ENCODE assay signal across 10 cellular contexts in the genomic region with DNA sequence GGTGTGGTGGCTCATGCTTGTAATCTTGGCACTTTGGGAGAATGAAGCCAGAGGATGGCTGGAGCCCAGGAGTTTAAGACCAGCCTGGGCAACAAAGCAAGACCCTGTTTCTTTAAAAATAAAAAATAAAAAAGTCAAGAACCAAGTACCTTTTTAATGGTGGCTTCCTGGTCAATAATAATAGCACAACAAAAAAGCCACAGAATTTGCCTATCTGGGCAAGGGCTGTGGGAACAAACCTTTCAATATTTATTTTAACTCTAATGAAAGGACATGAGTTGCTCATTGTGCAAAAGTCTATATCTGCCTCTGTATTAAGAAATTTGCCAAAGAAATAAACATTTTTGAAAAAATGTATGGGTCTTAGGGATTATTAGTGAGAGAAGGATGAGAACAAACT. TPM values are rescaled to one million over a fixed set of nuclear protein-coding genes. Genes with fewer than 3 reads are reported as not detected.
DNase-seq lines count a peak whose midpoint lies in the region; ATAC-seq and TF ChIP-seq lines count a peak whose summit lies in the region.
"Had no signal": no experiment of that assay in that cellular context is flagged by ENCODE, and none has a peak within 500 bp of the region (broad histone marks: within the 10 kb centered on the region; RNA-seq: fewer than 3 reads in every experiment).

No MANE protein-coding gene starts in this region.

- DNase-seq in activated CD4-positive, alpha-beta T cell treated with anti-CD3 and anti-CD28 coated beads, Interleukin-2, amount 10 ng/mL, durations not matched to agents 7 days and 5 days = no peak
- no peak for DNase-seq in activated CD4-positive, alpha-beta T cell treated with anti-CD3 and anti-CD28 coated beads for 48 hours
- no peak for DNase-seq in foreskin fibroblast
- no peak for DNase-seq in stimulated activated naive CD8-positive, alpha-beta T cell treated with anti-CD3 and anti-CD28 coated beads, Interleukin-15, amount 100 ng/mL, for 72 hours
- DNase-seq in T-helper 9 cell = no peak
- DNase-seq: activated CD4-positive, CD25-positive, alpha-beta regulatory T cell; NCI-H1048 had no signal

- TF ChIP-seq CTCF in WI38 (IDR thresholded peaks at IDR 0.05; ENCODE audit: low read depth, low read length) = no peak
- no peak for TF ChIP-seq CTCF in foreskin fibroblast (IDR thresholded peaks at IDR 0.05; ENCODE audit: low read depth, low read length)

- POLR2A ChIA-PET in activated CD4-positive, alpha-beta T cell treated with anti-CD3 and anti-CD28 coated beads, Interleukin-2, amount 10 ng/mL, durations not matched to agents 7 days and 5 days (lab: Charles Lee) = no interaction called here

- no peak for ATAC-seq in stimulated activated naive CD8-positive, alpha-beta T cell treated with anti-CD3 and anti-CD28 coated beads, Interleukin-15, amount 100 ng/mL, for 72 hours
- no peak for ATAC-seq in GM21367 (IDR thresholded peaks at IDR 0.05; ENCODE audit: unreplicated experiment)
- no peak for ATAC-seq in GM19397 (IDR thresholded peaks at IDR 0.05; ENCODE audit: unreplicated experiment)

- H3K9me3 Mint-ChIP-seq in activated CD4-positive, alpha-beta T cell treated with anti-CD3 and anti-CD28 coated beads, Interleukin-2, amount 10 ng/mL, durations not matched to agents 7 days and 5 days = no peaks in the 10 kb centered on the region
- no peaks in the 10 kb centered on the region for H3K9me3 Mint-ChIP-seq in stimulated activated naive CD8-positive, alpha-beta T cell treated with anti-CD3 and anti-CD28 coated beads, Interleukin-15, amount 100 ng/mL, for 72 hours

- H3K4me1 Mint-ChIP-seq in activated CD4-positive, alpha-beta T cell treated with anti-CD3 and anti-CD28 coated beads, Interleukin-2, amount 10 ng/mL, durations not matched to agents 7 days and 5 days = peaks cover 62% of the 10 kb centered on the region
- peaks cover 85% of the 10 kb centered on the region for H3K4me1 Mint-ChIP-seq in stimulated activated naive CD8-positive, alpha-beta T cell treated with anti-CD3 and anti-CD28 coated beads, Interleukin-15, amount 100 ng/mL, for 72 hours

- H3K36me3 Mint-ChIP-seq in activated CD4-positive, alpha-beta T cell treated with anti-CD3 and anti-CD28 coated beads, Interleukin-2, amount 10 ng/mL, durations not matched to agents 7 days and 5 days (ENCODE audit: low read depth) = peaks cover 27% of the 10 kb centered on the region

- no peaks in the 10 kb centered on the region for H3K27me3 Mint-ChIP-seq in activated CD4-positive, alpha-beta T cell treated with anti-CD3 and anti-CD28 coated beads, Interleukin-2, amount 10 ng/mL, durations not matched to agents 7 days and 5 days
- no peaks in the 10 kb centered on the region for H3K27me3 Mint-ChIP-seq in stimulated activated naive CD8-positive, alpha-beta T cell treated with anti-CD3 and anti-CD28 coated beads, Interleukin-15, amount 100 ng/mL, for 72 hours

- H3K27ac Mint-ChIP-seq in activated CD4-positive, alpha-beta T cell treated with anti-CD3 and anti-CD28 coated beads, Interleukin-2, amount 10 ng/mL, durations not matched to agents 7 days and 5 days = no peak overlapping the region
- no peak overlapping the region for H3K27ac Mint-ChIP-seq in stimulated activated naive CD8-positive, alpha-beta T cell treated with anti-CD3 and anti-CD28 coated beads, Interleukin-15, amount 100 ng/mL, for 72 hours

- H3K4me3 Mint-ChIP-seq in activated CD4-positive, alpha-beta T cell treated with anti-CD3 and anti-CD28 coated beads, Interleukin-2, amount 10 ng/mL, durations not matched to agents 7 days and 5 days = peak overlapping the region; percentile 78
- peak overlapping the region; percentile 82 to 92 for H3K4me3 Mint-ChIP-seq in stimulated activated naive CD8-positive, alpha-beta T cell treated with anti-CD3 and anti-CD28 coated beads, Interleukin-15, amount 100 ng/mL, for 72 hours

- CTCF ChIA-PET in activated CD4-positive, alpha-beta T cell treated with anti-CD3 and anti-CD28 coated beads, Interleukin-2, amount 10 ng/mL, durations not matched to agents 7 days and 5 days (lab: Charles Lee) = interaction anchor here (0.7 kb wide), 1 partner anchor 359 kb away, joined by 3 read pairs; no protein-coding TSS in a partner anchor

- peak overlapping the region; percentile 67 for H3K4me3 ChIP-seq in WI38 (ENCODE audit: low read depth, low read length)
- H3K4me3 ChIP-seq in foreskin fibroblast (ENCODE audit: low read depth in 1 of 2, low read length in 2 of 2) = peak overlapping the region; percentile 60 to 72

RNA-seq across cellular contexts. Expression of a gene that starts 2.1 kb away (rescaled TPM):
- total RNA-seq in activated CD4-positive, alpha-beta T cell treated with anti-CD3 and anti-CD28 coated beads, Interleukin-2, amount 10 ng/mL, durations not matched to agents 7 days and 5 days = 10 to 100 TPM; 38.9 to 42.1 TPM
